Comparison of ENCODE assay signal across 28 cellular contexts in genomic region chr14:29317423-29317822, GRCh38.
"Had no signal": no experiment of that assay in that cellular context is flagged by ENCODE, and none has a peak within 500 bp of the region (broad histone marks: within the 10 kb centered on the region; RNA-seq: fewer than 3 reads in every experiment).

No MANE protein-coding gene starts in this region.

- H3K36me3 ChIP-seq: colonic mucosa, esophagus muscularis mucosa, esophagus squamous epithelium, gastrocnemius medialis, gastroesophageal sphincter, heart left ventricle, heart right ventricle had no signal

- ATAC-seq: effector memory CD8-positive, alpha-beta T cell; esophagus mucosa; foreskin keratinocyte; gastrocnemius medialis; gastroesophageal sphincter; heart left ventricle; heart right ventricle had no signal

- H3K9me3 ChIP-seq: colonic mucosa, esophagus muscularis mucosa, gastrocnemius medialis, gastroesophageal sphincter had no signal

- H3K4me3 ChIP-seq: colonic mucosa, coronary artery, dorsolateral prefrontal cortex, esophagus muscularis mucosa, esophagus squamous epithelium, gastrocnemius medialis, gastroesophageal sphincter, heart left ventricle, heart right ventricle had no signal

- DNase-seq: colonic mucosa; cortex of kidney; dermis blood vessel endothelial cell; dorsolateral prefrontal cortex; effector CD4-positive, alpha-beta T cell; effector CD8-positive, alpha-beta T cell; effector memory CD4-positive, alpha-beta T cell; effector memory CD8-positive, alpha-beta T cell; endodermal cell; erythroblast; esophagus squamous epithelium; foreskin fibroblast; foreskin keratinocyte; foreskin melanocyte; gastrocnemius medialis; glutamatergic neuron; head of caudate nucleus; heart left ventricle; heart right ventricle had no signal

- H3K27ac ChIP-seq: colonic mucosa, coronary artery, dorsolateral prefrontal cortex, epithelial cell of prostate, esophagus muscularis mucosa, esophagus squamous epithelium, foreskin keratinocyte, gastrocnemius medialis, gastroesophageal sphincter, heart left ventricle, heart right ventricle had no signal

- FAIRE-seq: colon, endometrium, endothelial cell of umbilical vein, frontal cortex had no signal

- H3K4me1 ChIP-seq: colonic mucosa, esophagus muscularis mucosa, esophagus squamous epithelium, foreskin keratinocyte, gastrocnemius medialis, gastroesophageal sphincter, heart left ventricle, heart right ventricle had no signal

- H3K27me3 ChIP-seq: colonic mucosa, dorsolateral prefrontal cortex, esophagus muscularis mucosa, esophagus squamous epithelium, foreskin keratinocyte, gastrocnemius medialis, gastroesophageal sphincter, heart left ventricle, heart right ventricle had no signal
